8 cellular contexts compared by ENCODE assay signal in genomic region chr12:94831081-94831747, GRCh38.
A peak's percentile ranks its signal among the peaks of the same experiment; 100 is the strongest.
DNase-seq lines count a peak whose midpoint lies in the region; ATAC-seq and TF ChIP-seq lines count a peak whose summit lies in the region.

No MANE protein-coding gene starts in this region.

- H3K27me3 Mint-ChIP-seq in activated T-helper 2 cell treated with anti-CD3 and anti-CD28 coated beads, Interferon-gamma antibody, Interleukin-2, Interleukin-4, amounts not matched to agents 10 μg/mL and 5 μg/mL and 100 μg/mL, durations not matched to agents 14 hours and 24 hours and 36 hours (ENCODE audit: low read depth), result no peaks in the 10 kb centered on the region

- intact Hi-C loops in activated T-helper 2 cell treated with anti-CD3 and anti-CD28 coated beads, Interferon-gamma antibody, Interleukin-2, Interleukin-4, amounts not matched to agents 10 μg/mL and 5 μg/mL and 100 μg/mL, durations not matched to agents 14 hours and 24 hours and 36 hours (cut with micrococcal nuclease), result no loop called here
- intact Hi-C loops in upper lobe of right lung (cut with DNase I), result no loop called here

- H3K27me3 ChIP-seq in upper lobe of right lung (no peaks in the 10 kb centered on the region), right atrium auricular region (no peaks in the 10 kb centered on the region)

- H3K4me1 Mint-ChIP-seq in activated T-helper 2 cell treated with anti-CD3 and anti-CD28 coated beads, Interferon-gamma antibody, Interleukin-2, Interleukin-4, amounts not matched to agents 10 μg/mL and 5 μg/mL and 100 μg/mL, durations not matched to agents 14 hours and 24 hours and 36 hours (ENCODE audit: low read depth), result peaks cover 7% of the 10 kb centered on the region

- peaks cover 15% of the 10 kb centered on the region for H3K4me1 ChIP-seq in upper lobe of right lung
- H3K4me1 ChIP-seq in right atrium auricular region, result peaks cover 0 to 4% of the 10 kb centered on the region in 2 donors

- H3K9me3 ChIP-seq in upper lobe of right lung (no peaks in the 10 kb centered on the region), right atrium auricular region (no peaks in the 10 kb centered on the region)

- DNase-seq in activated T-helper 2 cell treated with anti-CD3 and anti-CD28 coated beads, Interferon-gamma antibody, Interleukin-2, Interleukin-4, amounts not matched to agents 10 μg/mL and 5 μg/mL and 100 μg/mL, durations not matched to agents 14 hours and 24 hours and 36 hours (ENCODE audit: low spot score), result no peak
- DNase-seq in upper lobe of right lung, result no peak
- DNase-seq in NCI-H146 (lab: John Stamatoyannopoulos, UW), result no peak
- no peak for DNase-seq in right atrium auricular region (ENCODE audit: low spot score)
- no peak for DNase-seq in NCI-H82 (lab: John Stamatoyannopoulos, UW)

- ATAC-seq in GM19438 (IDR thresholded peaks at IDR 0.05; ENCODE audit: low read depth, unreplicated experiment), result peak; percentile 89
- peak; percentile 93 for ATAC-seq in HG03354 (IDR thresholded peaks at IDR 0.05; ENCODE audit: poor library complexity, severe bottlenecking, unreplicated experiment)
- ATAC-seq in upper lobe of right lung, result peak; percentile 77

- H3K36me3 ChIP-seq in upper lobe of right lung, result no peaks in the 10 kb centered on the region
- H3K36me3 ChIP-seq in right atrium auricular region, result no peaks in the 10 kb centered on the region

- TF ChIP-seq CTCF in upper lobe of right lung (IDR thresholded peaks at IDR 0.05) (no peak), right atrium auricular region (IDR thresholded peaks at IDR 0.05) (no peak)

- H3K36me3 Mint-ChIP-seq in activated T-helper 2 cell treated with anti-CD3 and anti-CD28 coated beads, Interferon-gamma antibody, Interleukin-2, Interleukin-4, amounts not matched to agents 10 μg/mL and 5 μg/mL and 100 μg/mL, durations not matched to agents 14 hours and 24 hours and 36 hours (ENCODE audit: low read depth), result no peaks in the 10 kb centered on the region

- TF ChIP-seq POLR2A in GM15510 (IDR thresholded peaks at IDR 0.05; ENCODE audit: borderline replicate concordance, extremely low read depth, insufficient read length), result peak; percentile 27

- H3K4me3 ChIP-seq in upper lobe of right lung (no peak overlapping the region), right atrium auricular region (no peak overlapping the region)

- H3K27ac ChIP-seq in upper lobe of right lung, result no peak overlapping the region
- H3K27ac ChIP-seq in right atrium auricular region, result no peak overlapping the region

- H3K9me3 Mint-ChIP-seq in activated T-helper 2 cell treated with anti-CD3 and anti-CD28 coated beads, Interferon-gamma antibody, Interleukin-2, Interleukin-4, amounts not matched to agents 10 μg/mL and 5 μg/mL and 100 μg/mL, durations not matched to agents 14 hours and 24 hours and 36 hours, result no peaks in the 10 kb centered on the region

- no peak overlapping the region for H3K4me3 Mint-ChIP-seq in activated T-helper 2 cell treated with anti-CD3 and anti-CD28 coated beads, Interferon-gamma antibody, Interleukin-2, Interleukin-4, amounts not matched to agents 10 μg/mL and 5 μg/mL and 100 μg/mL, durations not matched to agents 14 hours and 24 hours and 36 hours (ENCODE audit: low read depth)

- H3K27ac Mint-ChIP-seq in activated T-helper 2 cell treated with anti-CD3 and anti-CD28 coated beads, Interferon-gamma antibody, Interleukin-2, Interleukin-4, amounts not matched to agents 10 μg/mL and 5 μg/mL and 100 μg/mL, durations not matched to agents 14 hours and 24 hours and 36 hours, result peak overlapping the region; percentile 3
